ENCODE assay signal across 8 cellular contexts in genomic region chr1:75203415-75204277, GRCh38.
DNase-seq lines count a peak whose midpoint lies in the region; ATAC-seq, FAIRE-seq and TF ChIP-seq lines count a peak whose summit lies in the region.

No MANE protein-coding gene starts in this region.

- H3K4me2 ChIP-seq in SK-N-SH, result no peak overlapping the region

- WGBS in SK-N-SH (ENCODE audit: low lambda C conversion rate), result 37% methylated on average over 8 of the region's 8 CpGs

- no peaks in the 10 kb centered on the region for H3K36me3 ChIP-seq in cardiac muscle cell
- no peaks in the 10 kb centered on the region for H3K36me3 ChIP-seq in SK-N-SH (replicated peaks in 1 of 2; ENCODE audit: control insufficient read depth in 1 of 2, insufficient read depth in 2 of 2, low read length in 1 of 2)

- DNase-seq in cardiac muscle cell (ENCODE audit: low read depth in 1 of 2, low spot score in 1 of 2), result peak; percentile 58 to 60
- no peak for DNase-seq in Right ventricle myocardium superior
- DNase-seq in H54 (ENCODE audit: insufficient read length, low spot score), result peak; percentile 11
- DNase-seq in LHCN-M2 (ENCODE audit: low read depth), result peak; percentile 34
- peak; percentile 33 for DNase-seq in SK-N-SH
- peak; percentile 0 to 33 for DNase-seq in foreskin fibroblast
- DNase-seq in retina, result peak; percentile 60

- no peak for FAIRE-seq in H54 (lab: Jason Lieb, UNC)

- H3K27me3 ChIP-seq in cardiac muscle cell (no peaks in the 10 kb centered on the region), SK-N-SH (ENCODE audit: insufficient read depth) (no peaks in the 10 kb centered on the region; the same call in 1 of the 2 replicates)

- peak; percentile 80 for TF ChIP-seq CTCF in cardiac muscle cell (IDR thresholded peaks at IDR 0.05; ENCODE audit: low read depth, low read length)
- TF ChIP-seq CTCF in SK-N-SH (IDR thresholded peaks at IDR 0.05), result peak; percentile 97
- TF ChIP-seq CTCF in foreskin fibroblast (IDR thresholded peaks at IDR 0.05; ENCODE audit: low read depth, low read length), result peak; percentile 76

- intact Hi-C loops in Right ventricle myocardium superior (cut with DNase I), result no loop called here

- peaks cover 4% of the 10 kb centered on the region for H3F3A ChIP-seq in SK-N-SH (replicated peaks; ENCODE audit: insufficient read depth)

- H3K9ac ChIP-seq in SK-N-SH, result no peak overlapping the region

- TF ChIP-seq EP300 in SK-N-SH (IDR thresholded peaks at IDR 0.05; ENCODE audit: borderline replicate concordance in 1 of 2, low read depth in 1 of 2, low read length in 1 of 2), result no peak

- H3K9me2 ChIP-seq in SK-N-SH, result no peaks in the 10 kb centered on the region; the same call in 1 of the 2 replicates

- H4K20me1 ChIP-seq in SK-N-SH (ENCODE audit: insufficient read depth), result no peaks in the 10 kb centered on the region

- H3K27ac ChIP-seq in cardiac muscle cell (no peak overlapping the region), SK-N-SH (ENCODE audit: low read depth in 2 of 2, low read length in 1 of 2) (no peak overlapping the region)

- H3K4me1 ChIP-seq in cardiac muscle cell (ENCODE audit: low read depth) (no peaks in the 10 kb centered on the region), SK-N-SH (ENCODE audit: control insufficient read depth in 1 of 2, insufficient read depth in 2 of 2, low read depth in 1 of 2, low read length in 1 of 2) (no peaks in the 10 kb centered on the region)

- H3K9me3 ChIP-seq in cardiac muscle cell (ENCODE audit: low read depth), result no peaks in the 10 kb centered on the region
- no peaks in the 10 kb centered on the region for H3K9me3 ChIP-seq in SK-N-SH

- ATAC-seq in Right ventricle myocardium superior (ENCODE audit: poor library complexity), result no peak
- no peak for ATAC-seq in HG03460 (IDR thresholded peaks at IDR 0.05; ENCODE audit: unreplicated experiment)

- TF ChIP-seq POLR2A in H54 (IDR thresholded peaks at IDR 0.05; ENCODE audit: low read depth, low read length), result no peak

- CTCF ChIA-PET in SK-N-SH (lab: Yijun Ruan, JAX), result interaction anchor here (0.6 to 5.7 kb wide), 44 partner anchors 8 to 583 kb away, joined by 3 to 79 read pairs (median 4); partner anchors contain the start of gene LHX8

- POLR2A ChIA-PET in SK-N-SH (lab: Yijun Ruan, JAX), result interaction anchor here (0.6 kb wide), 1 partner anchor 443 kb away, joined by 3 read pairs; no protein-coding TSS in a partner anchor

- TF ChIP-seq RAD21 in SK-N-SH (IDR thresholded peaks at IDR 0.05; ENCODE audit: low read length), result peak; percentile 93

- H3K79me2 ChIP-seq in SK-N-SH (ENCODE audit: insufficient read depth), result no peaks in the 10 kb centered on the region

- H3K4me3 ChIP-seq in cardiac muscle cell, result no peak overlapping the region
- peak overlapping the region in 1 of 2 experiments; percentile 42; a peak in 1 of 4 replicates for H3K4me3 ChIP-seq in SK-N-SH (ENCODE audit: low read depth in 2 of 2, low read length in 1 of 2)
- H3K4me3 ChIP-seq in foreskin fibroblast (ENCODE audit: low read depth in 1 of 2, low read length in 2 of 2), result no peak overlapping the region

- H2AFZ ChIP-seq in SK-N-SH (ENCODE audit: low read depth), result no peak overlapping the region

TF ChIP-seq in SK-N-SH, 30 proteins besides CTCF, POLR2A, EP300 and RAD21:
- TF ChIP-seq SMC3 (IDR thresholded peaks at IDR 0.05; ENCODE audit: low read depth, low read length), result peak; percentile 76
- no peak for TF ChIP-seq SIN3A (IDR thresholded peaks at IDR 0.05; ENCODE audit: borderline replicate concordance, low read depth, low read length)
